Comparison of ENCODE assay signal across 8 cellular contexts in genomic region chr4:128285085-128286023, GRCh38. TPM values are rescaled to one million over a fixed set of nuclear protein-coding genes. Genes with fewer than 3 reads are reported as not detected.
DNase-seq lines count a peak whose midpoint lies in the region; ATAC-seq and TF ChIP-seq lines count a peak whose summit lies in the region.

No MANE protein-coding gene starts in this region.

- no peaks in the 10 kb centered on the region for H3K9me3 Mint-ChIP-seq in CD4-positive, alpha-beta T cell
- no peaks in the 10 kb centered on the region for H3K9me3 Mint-ChIP-seq in chondrocyte (ENCODE audit: low read depth)
- H3K9me3 Mint-ChIP-seq in naive thymus-derived CD8-positive, alpha-beta T cell, result no peaks in the 10 kb centered on the region

- no peak for TF ChIP-seq CTCF in CD4-positive, alpha-beta T cell (IDR thresholded peaks at IDR 0.05)
- TF ChIP-seq CTCF in LNCaP clone FGC (IDR thresholded peaks at IDR 0.05; ENCODE audit: control insufficient read depth, extremely low read depth, insufficient read depth) (no peak), chondrocyte (IDR thresholded peaks at IDR 0.05) (peak; percentile 19)

- no peak overlapping the region for H3K27ac ChIP-seq in CD4-positive, alpha-beta T cell (ENCODE audit: low read depth, low read length)

- POLR2A ChIA-PET in CD4-positive, alpha-beta T cell (lab: Charles Lee), result interaction anchor here (0.8 to 1.8 kb wide), 6 partner anchors 12 to 808 kb away, joined by 3 to 13 read pairs (median 4); partner anchors contain the start of genes LARP1B, PLK4 and SCLT1
- POLR2A ChIA-PET in naive thymus-derived CD8-positive, alpha-beta T cell (lab: Charles Lee), result interaction anchor here (0.6 to 2.5 kb wide), 2 partner anchors 227 to 527 kb away, joined by 3 to 11 read pairs; no protein-coding TSS in a partner anchor

- H3K27me3 Mint-ChIP-seq in CD4-positive, alpha-beta T cell, result no peaks in the 10 kb centered on the region
- no peaks in the 10 kb centered on the region for H3K27me3 Mint-ChIP-seq in chondrocyte (ENCODE audit: low read depth)
- no peaks in the 10 kb centered on the region for H3K27me3 Mint-ChIP-seq in naive thymus-derived CD8-positive, alpha-beta T cell

- no peak for DNase-seq in CD4-positive, alpha-beta T cell
- peak; percentile 54 for DNase-seq in LNCaP clone FGC (ENCODE audit: low read depth)
- DNase-seq in chondrocyte (ENCODE audit: low spot score), result no peak
- no peak for DNase-seq in naive thymus-derived CD8-positive, alpha-beta T cell
- no peak for DNase-seq in epidermal melanocyte (ENCODE audit: insufficient read length, low spot score)
- DNase-seq in Kasumi-1 (lab: John Stamatoyannopoulos, UW), result no peak
- DNase-seq in midbrain (lab: John Stamatoyannopoulos, UW), result no peak
- no peak for DNase-seq in NK-92 treated with Interleukin-12 subunit alpha and Interleukin-12 subunit beta, amount 100 ng/mL, for 24 hours (lab: John Stamatoyannopoulos, UW)

- intact Hi-C loops in CD4-positive, alpha-beta T cell (cut with DNase I, micrococcal nuclease), result loop anchor here (5.0 to 10.0 kb wide), 5 partner anchors 93 to 812 kb away; partner anchors contain the start of genes C4orf33 (in 2 of the 2), PLK4 (in 1 of the 2) and SCLT1 (in 1 of the 2)

- CTCF ChIA-PET in CD4-positive, alpha-beta T cell (lab: Charles Lee), result interaction anchor here (1.1 kb wide), 1 partner anchor 526 kb away, joined by 3 read pairs; no protein-coding TSS in a partner anchor

- no peaks in the 10 kb centered on the region for H3K9me3 ChIP-seq in CD4-positive, alpha-beta T cell (ENCODE audit: control insufficient read depth, low read length)

- H3K4me1 Mint-ChIP-seq in CD4-positive, alpha-beta T cell (ENCODE audit: low read depth), result peaks cover 65% of the 10 kb centered on the region
- peaks cover 61% of the 10 kb centered on the region for H3K4me1 Mint-ChIP-seq in chondrocyte (ENCODE audit: low read depth)
- H3K4me1 Mint-ChIP-seq in naive thymus-derived CD8-positive, alpha-beta T cell, result peaks cover 25 to 63% (median 58%) of the 10 kb centered on the region in 4 donors

- ATAC-seq in CD4-positive, alpha-beta T cell (ENCODE audit: poor library complexity), result no peak
- ATAC-seq in naive thymus-derived CD8-positive, alpha-beta T cell, result no peak

- H3K4me3 ChIP-seq in LNCaP clone FGC (ENCODE audit: low read depth, low read length), result peak overlapping the region; percentile 82

- no peak overlapping the region for H3K27ac Mint-ChIP-seq in CD4-positive, alpha-beta T cell
- peak overlapping the region; percentile 96 for H3K27ac Mint-ChIP-seq in chondrocyte (ENCODE audit: unreplicated experiment)
- H3K27ac Mint-ChIP-seq in naive thymus-derived CD8-positive, alpha-beta T cell, result peak overlapping the region in 6 of 10 donors; percentile 4 to 98 (median 14)

- H3K36me3 Mint-ChIP-seq in CD4-positive, alpha-beta T cell (ENCODE audit: low read depth), result peaks cover 21% of the 10 kb centered on the region
- H3K36me3 Mint-ChIP-seq in chondrocyte (ENCODE audit: low read depth), result peaks cover 7% of the 10 kb centered on the region
- H3K36me3 Mint-ChIP-seq in naive thymus-derived CD8-positive, alpha-beta T cell, result peaks cover 0 to 16% (median 9%) of the 10 kb centered on the region in 3 donors

- no peaks in the 10 kb centered on the region for H3K27me3 ChIP-seq in CD4-positive, alpha-beta T cell (ENCODE audit: control insufficient read depth, insufficient read depth, low read length)

- peak overlapping the region; percentile 90 for H3K4me3 Mint-ChIP-seq in CD4-positive, alpha-beta T cell
- H3K4me3 Mint-ChIP-seq in chondrocyte (ENCODE audit: unreplicated experiment), result peak overlapping the region; percentile 96
- H3K4me3 Mint-ChIP-seq in naive thymus-derived CD8-positive, alpha-beta T cell, result peak overlapping the region in 9 of 10 donors; percentile 49 to 93 (median 80)

RNA-seq across cellular contexts. Expression of gene PGRMC2, which starts 2.3 kb away (rescaled TPM):
- total RNA-seq in CD4-positive, alpha-beta T cell, result 10 to 100 TPM; 92.8 to 99.9 TPM
- 136 to 138 TPM (median 136 TPM) in 3 replicates for total RNA-seq in chondrocyte
- 10 to 100 TPM; 41.2 to 47.5 TPM for total RNA-seq in naive thymus-derived CD8-positive, alpha-beta T cell
- 10 to 100 TPM; 17.3 to 20.1 (median 19.0) TPM for polyA plus RNA-seq in naive thymus-derived CD8-positive, alpha-beta T cell
